In the genomic region with DNA sequence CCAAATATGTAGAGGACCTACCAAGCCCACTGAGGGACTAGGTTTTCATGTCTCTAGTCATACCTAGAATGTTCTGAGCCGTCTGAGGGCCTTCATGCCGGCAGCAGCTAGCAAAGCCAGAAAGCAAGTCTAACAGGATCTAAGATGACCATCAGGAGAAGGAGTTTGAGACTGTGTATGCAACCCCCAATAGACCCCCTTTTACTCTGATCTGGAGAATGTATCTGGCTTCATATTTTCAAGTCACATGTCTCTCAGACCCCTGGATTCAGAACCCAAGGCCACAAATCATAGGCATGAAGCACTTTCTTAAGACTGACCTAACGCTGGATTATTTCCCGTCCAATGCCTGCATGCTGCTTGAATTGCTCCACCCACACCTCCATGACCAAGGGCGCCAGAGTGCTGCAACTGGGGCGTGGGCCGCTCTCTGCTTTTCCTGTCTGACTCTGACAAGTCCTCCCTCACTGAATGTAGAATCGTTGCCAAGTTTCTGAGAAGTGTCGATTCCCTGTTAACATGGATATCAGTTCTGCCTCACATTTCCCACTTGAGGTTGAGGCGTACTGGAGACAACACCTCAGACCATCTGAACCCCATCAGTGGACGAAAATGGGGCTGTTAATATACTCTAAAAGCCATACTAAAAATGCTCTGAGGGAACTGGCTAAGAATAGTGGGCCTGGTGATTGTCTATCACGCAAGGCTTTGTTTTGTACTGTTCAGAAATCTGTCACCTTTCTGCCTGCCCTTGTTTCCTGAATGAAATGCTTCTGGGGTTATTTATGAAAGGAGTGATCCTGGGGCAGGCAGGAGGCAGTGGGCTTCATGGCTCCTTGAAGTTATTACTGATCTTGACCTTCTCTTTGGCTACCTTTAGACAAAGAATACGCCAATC, we compare ENCODE assay signal across 8 cellular contexts. TPM values are rescaled to one million over a fixed set of nuclear protein-coding genes. Genes with fewer than 3 reads are reported as not detected.
DNase-seq lines count a peak whose midpoint lies in the region; ATAC-seq, FAIRE-seq and TF ChIP-seq lines count a peak whose summit lies in the region.

No MANE protein-coding gene starts in this region.

- H3K4me1 ChIP-seq in kidney (ENCODE audit: control insufficient read depth in 1 of 2, insufficient read depth in 1 of 2, low read depth in 1 of 2, low read length in 2 of 2): peaks cover 21 to 24% of the 10 kb centered on the region in 2 donors

- CTCF ChIA-PET in RWPE1 (lab: Yijun Ruan, JAX): interaction anchor here (0.5 kb wide), 1 partner anchor 85 kb away, joined by 3 read pairs; no protein-coding TSS in a partner anchor

- FAIRE-seq in kidney (lab: Jason Lieb, UNC): no peak

- intact Hi-C loops in kidney (cut with DNase I): no loop called here

- H3K36me3 ChIP-seq in kidney (ENCODE audit: control insufficient read depth in 1 of 2, insufficient read depth in 2 of 2, low read length in 2 of 2): peaks cover 0 to 13% of the 10 kb centered on the region in 2 donors

- peak overlapping the region; percentile 95 for H3K27ac Mint-ChIP-seq in activated T-cell treated with anti-CD3 and anti-CD28 coated beads, Interleukin-2, amount 50 U/mL, for 72 hours

- POLR2A ChIA-PET in RWPE1 (lab: Yijun Ruan, JAX; ENCODE audit: low non-redundant PET): no interaction called here

- H3K4me3 ChIP-seq in GM12864 (ENCODE audit: low read depth, low read length) (no peak overlapping the region; the same call in 1 of the 2 replicates), kidney (ENCODE audit: low read length in 2 of 2) (no peak overlapping the region)

- H3K9me3 ChIP-seq in kidney (ENCODE audit: control insufficient read depth in 1 of 2, low read length in 2 of 2): no peaks in the 10 kb centered on the region

- peak; percentile 31 for ATAC-seq in HG03439 (IDR thresholded peaks at IDR 0.05; ENCODE audit: unreplicated experiment)
- ATAC-seq in activated T-cell treated with anti-CD3 and anti-CD28 coated beads, Interleukin-2, amount 50 U/mL, for 72 hours (replicated peaks in 1 of 2): peak; percentile 48 to 51

- H3K4me1 Mint-ChIP-seq in activated T-cell treated with anti-CD3 and anti-CD28 coated beads, Interleukin-2, amount 50 U/mL, for 72 hours (ENCODE audit: low read depth): peaks cover 58% of the 10 kb centered on the region

- no peaks in the 10 kb centered on the region for H3K27me3 Mint-ChIP-seq in activated T-cell treated with anti-CD3 and anti-CD28 coated beads, Interleukin-2, amount 50 U/mL, for 72 hours (ENCODE audit: low read depth)

- H3K36me3 Mint-ChIP-seq in activated T-cell treated with anti-CD3 and anti-CD28 coated beads, Interleukin-2, amount 50 U/mL, for 72 hours (ENCODE audit: insufficient read depth in 2 of 2): peaks cover 5 to 37% of the 10 kb centered on the region in 2 donors

- H3K27ac ChIP-seq in kidney (ENCODE audit: low read depth in 2 of 2, low read length in 2 of 2) (peak overlapping the region; percentile 12 to 82), RWPE1 (no peak overlapping the region)

- peak overlapping the region; percentile 63 to 80 for H3K4me3 Mint-ChIP-seq in activated T-cell treated with anti-CD3 and anti-CD28 coated beads, Interleukin-2, amount 50 U/mL, for 72 hours

- TF ChIP-seq CTCF in GM12864 (IDR thresholded peaks at IDR 0.05; ENCODE audit: low read depth, low read length, missing control alignments): no peak
- TF ChIP-seq CTCF in kidney (IDR thresholded peaks at IDR 0.05; ENCODE audit: borderline replicate concordance, extremely low read depth, insufficient read depth): no peak
- TF ChIP-seq CTCF in RWPE1 (conservative IDR thresholded peaks at IDR 0.05; ENCODE audit: low read depth): no peak

- peak overlapping the region in 1 of 2 donors; percentile 32 for H3K9ac ChIP-seq in kidney (ENCODE audit: low read length in 2 of 2)

- H3K9me3 Mint-ChIP-seq in activated T-cell treated with anti-CD3 and anti-CD28 coated beads, Interleukin-2, amount 50 U/mL, for 72 hours: no peaks in the 10 kb centered on the region

- DNase-seq in GM12864 (ENCODE audit: low read depth) (peak; percentile 73), kidney (peak; percentile 86), RWPE1 (ENCODE audit: low spot score) (no peak), HT-29 (ENCODE audit: low spot score) (no peak), NCI-H1694 treated with DMSO at 0.1 percent for 48 hours (lab: John Stamatoyannopoulos, UW) (no peak)
- DNase-seq in activated T-cell treated with anti-CD3 and anti-CD28 coated beads, Interleukin-2, amount 50 U/mL, for 72 hours: peak; percentile 49 to 69
- peak; percentile 73 for DNase-seq in stimulated activated CD8-positive, alpha-beta memory T cell treated with anti-CD3 and anti-CD28 coated beads, Interleukin-4, amount 100 ng/mL, for 48 hours

RNA-seq across cellular contexts. Expression of a gene that starts 23.9 kb away (rescaled TPM):
- 100 to 1,000 TPM; 158 to 168 TPM for total RNA-seq in activated T-cell treated with anti-CD3 and anti-CD28 coated beads, Interleukin-2, amount 50 U/mL, for 72 hours
- total RNA-seq in kidney: 71.1 TPM
- 16.2 TPM for polyA plus RNA-seq in kidney (ENCODE audit: insufficient read depth, low read depth, low replicate concordance)
- total RNA-seq in HT-29 (2014; rRNA removed; shearing (Covaris generic)): 74.3 and 74.9 TPM in 2 replicates

RNA-seq across cellular contexts. Expression of a gene that starts 56.8 kb away (rescaled TPM):
- total RNA-seq in activated T-cell treated with anti-CD3 and anti-CD28 coated beads, Interleukin-2, amount 50 U/mL, for 72 hours: 10 to 100 TPM; 30.3 to 37.9 TPM
- total RNA-seq in kidney: 62.2 TPM
- polyA plus RNA-seq in kidney (ENCODE audit: insufficient read depth, low read depth, low replicate concordance): 31.6 TPM
- 22.7 and 24.8 TPM in 2 replicates for total RNA-seq in HT-29 (2014; rRNA removed; shearing (Covaris generic))

Comparison
In these comparisons a context has a peak if more than half of its experiments do, and no peak if none do; other contexts are left out.
1. DNase-seq: peak in GM12864 (single experiment), activated T-cell treated with anti-CD3 and anti-CD28 coated beads, Interleukin-2, amount 50 U/mL, for 72 hours (2 of 2), kidney (single experiment) and stimulated activated CD8-positive, alpha-beta memory T cell treated with anti-CD3 and anti-CD28 coated beads, Interleukin-4, amount 100 ng/mL, for 48 hours (single experiment); none in RWPE1 (single experiment), HT-29 (single experiment) and NCI-H1694 treated with DMSO at 0.1 percent for 48 hours (single experiment).